In genomic region chr1:116878804-116879477, GRCh38 we compare ENCODE assay signal across 9 cellular contexts. TPM values are rescaled to one million over a fixed set of nuclear protein-coding genes. Genes with fewer than 3 reads are reported as not detected.
DNase-seq lines count a peak whose midpoint lies in the region; TF ChIP-seq lines count a peak whose summit lies in the region.
"Had no signal": no experiment of that assay in that cellular context is flagged by ENCODE, and none has a peak within 500 bp of the region (broad histone marks: within the 10 kb centered on the region; RNA-seq: fewer than 3 reads in every experiment).

No MANE protein-coding gene starts in this region.

- H3K4me1 ChIP-seq in parathyroid adenoma: peaks cover 7% of the 10 kb centered on the region

- H3K27ac ChIP-seq in parathyroid adenoma: peak overlapping the region; percentile 61
- H3K27ac ChIP-seq: HL-60 had no signal

- TF ChIP-seq CTCF in foreskin fibroblast (IDR thresholded peaks at IDR 0.05; ENCODE audit: low read depth, low read length) (no peak), parathyroid adenoma (IDR thresholded peaks at IDR 0.05) (no peak)

- no peaks in the 10 kb centered on the region for H3K36me3 ChIP-seq in parathyroid adenoma (ENCODE audit: control insufficient read depth, insufficient read depth, low read length)

- peak in 12 of 14 donors; percentile 7 to 53 (median 40) for DNase-seq in C1 segment of cervical spinal cord (lab: John Stamatoyannopoulos, UW)
- DNase-seq in MV-4-11 (lab: John Stamatoyannopoulos, UW): peak; percentile 73
- peak; percentile 73 for DNase-seq in SK-N-DZ (ENCODE audit: low spot score)
- peak in 1 of 2 donors; percentile 49 for DNase-seq in foreskin fibroblast
- no peak for DNase-seq in germinal center (ENCODE audit: low spot score)
- no peak for DNase-seq in GM19240 (ENCODE audit: insufficient read length, low spot score)

- peak; percentile 38 for TF ChIP-seq POLR2A in GM19099 (IDR thresholded peaks at IDR 0.05; ENCODE audit: extremely low read depth, insufficient read length, low read depth)

- H3K4me2 ChIP-seq in parathyroid adenoma (ENCODE audit: low read length): peak overlapping the region; percentile 81

- no peak overlapping the region for H3K9ac ChIP-seq in parathyroid adenoma

- peak overlapping the region; percentile 28 for H2AFZ ChIP-seq in parathyroid adenoma

- H3K4me3 ChIP-seq in foreskin fibroblast (ENCODE audit: low read depth in 1 of 2, low read length in 2 of 2) (peak overlapping the region; percentile 24 to 46), parathyroid adenoma (ENCODE audit: low read depth, low read length) (peak overlapping the region; percentile 48)

- no peaks in the 10 kb centered on the region for H3K9me3 ChIP-seq in parathyroid adenoma (ENCODE audit: control insufficient read depth, low read length)

- H3K79me2 ChIP-seq in parathyroid adenoma: no peaks in the 10 kb centered on the region

- H3K27me3 ChIP-seq in parathyroid adenoma (ENCODE audit: control insufficient read depth, insufficient read depth, low read length): no peaks in the 10 kb centered on the region

RNA-seq across cellular contexts. Expression of gene PTGFRN, which starts 30.8 kb away (rescaled TPM):
- 21.3 and 21.8 TPM in 2 replicates for polyA plus RNA-seq in SK-N-DZ (2014; cell fraction: cytosol; rRNA removed)
- 8.0 and 17.1 TPM in 2 replicates for polyA plus RNA-seq in SK-N-DZ (2014; cell fraction: nucleus; rRNA removed)

Comparison
In these comparisons a context has a peak if more than half of its experiments do, and no peak if none do; other contexts are left out.
1. DNase-seq: peak in C1 segment of cervical spinal cord (12 of 14), MV-4-11 (single experiment) and SK-N-DZ (single experiment); none in germinal center (single experiment) and GM19240 (single experiment).